In the genomic region with DNA sequence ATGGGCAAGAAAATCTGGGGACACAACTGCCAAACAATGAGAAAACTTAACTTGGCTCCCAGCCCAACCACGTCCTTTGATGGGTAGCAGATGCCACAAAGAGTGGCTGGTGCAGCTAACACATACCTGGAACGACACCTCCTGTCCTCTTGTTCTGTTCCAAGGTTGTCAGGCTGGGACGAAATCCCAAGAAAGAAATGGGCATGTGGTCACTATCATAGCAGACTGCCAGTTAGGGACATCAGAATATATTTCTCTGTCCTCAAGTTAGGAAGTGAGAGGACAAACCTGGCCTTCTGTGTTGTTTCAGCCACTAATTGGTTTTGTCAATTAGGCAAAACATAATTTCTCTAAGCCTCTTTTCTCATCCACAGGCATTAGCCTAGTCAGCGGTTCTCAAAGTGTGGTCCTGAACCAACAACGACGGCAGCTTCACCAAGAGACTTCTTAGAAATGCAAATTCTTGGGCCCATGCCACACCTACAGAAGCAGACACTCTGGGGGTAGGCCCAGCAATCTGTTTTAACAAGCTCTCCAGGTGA, we compare ENCODE assay signal across 8 cellular contexts.
DNase-seq lines count a peak whose midpoint lies in the region; ATAC-seq lines count a peak whose summit lies in the region.

No MANE protein-coding gene starts in this region.

- H3K4me3 ChIP-seq in BLaER1 (peak overlapping the region; percentile 68), mesenchymal stem cell (ENCODE audit: insufficient read depth in 1 of 2, low read depth in 1 of 2, low read length in 2 of 2) (no peak overlapping the region)

- H3K27ac ChIP-seq in BLaER1 (peak overlapping the region; percentile 95), mesenchymal stem cell (ENCODE audit: low read length, poor library complexity, severe bottlenecking) (peak overlapping the region; percentile 89)

- H3K4me1 ChIP-seq in BLaER1 (peaks cover 97% of the 10 kb centered on the region), mesenchymal stem cell (ENCODE audit: control insufficient read depth, insufficient read depth, low read depth, low read length) (peaks cover 39% of the 10 kb centered on the region)

- no peaks in the 10 kb centered on the region for H3K27me3 ChIP-seq in BLaER1
- H3K27me3 ChIP-seq in mesenchymal stem cell (ENCODE audit: control insufficient read depth in 1 of 2, insufficient read depth in 1 of 2, low read length in 2 of 2): no peaks in the 10 kb centered on the region

- peaks cover 45% of the 10 kb centered on the region for H3K79me1 ChIP-seq in mesenchymal stem cell (replicated peaks; ENCODE audit: low read length, poor library complexity, severe bottlenecking)

- peaks cover 0 to 12% of the 10 kb centered on the region in 2 donors for H3K36me3 Mint-ChIP-seq in activated naive CD4-positive, alpha-beta T cell treated with anti-CD3 and anti-CD28 coated beads, Interleukin-2, amount 50 U/mL, for 72 hours

- 58% methylated on average over 6 of the region's 6 CpGs for WGBS in mesenchymal stem cell

- H3K23ac ChIP-seq in mesenchymal stem cell (ENCODE audit: low read length in 2 of 2): peak overlapping the region in 1 of 2 experiments; percentile 42

- no peaks in the 10 kb centered on the region for H3K9me3 Mint-ChIP-seq in activated naive CD4-positive, alpha-beta T cell treated with anti-CD3 and anti-CD28 coated beads, Interleukin-2, amount 50 U/mL, for 72 hours

- H4K20me1 ChIP-seq in BLaER1: no peaks in the 10 kb centered on the region

- peak overlapping the region; percentile 86 for H3K9ac ChIP-seq in BLaER1
- peak overlapping the region; percentile 87 for H3K9ac ChIP-seq in mesenchymal stem cell (ENCODE audit: low read length)

- H2BK12ac ChIP-seq in mesenchymal stem cell (ENCODE audit: low read length in 2 of 2): peak overlapping the region; percentile 15 to 97

- H3K4me2 ChIP-seq in BLaER1 (peak overlapping the region; percentile 97), mesenchymal stem cell (ENCODE audit: low read length, poor library complexity, severe bottlenecking) (no peak overlapping the region)

- H2AFZ ChIP-seq in mesenchymal stem cell (ENCODE audit: low read depth, low read length): no peak overlapping the region

- H3K18ac ChIP-seq in mesenchymal stem cell (ENCODE audit: low read depth in 1 of 2, low read length in 2 of 2): peak overlapping the region; percentile 72 to 86

- no peak for DNase-seq in activated naive CD4-positive, alpha-beta T cell treated with anti-CD3 and anti-CD28 coated beads, Interleukin-2, amount 50 U/mL, for 72 hours (ENCODE audit: low spot score in 2 of 2)
- DNase-seq in mesenchymal stem cell: no peak
- no peak for DNase-seq in NCI-H1417 treated with DMSO at 0.1 percent for 48 hours (lab: John Stamatoyannopoulos, UW)
- DNase-seq in RKO (ENCODE audit: low spot score): no peak
- no peak for DNase-seq in NCI-H1694 treated with DMSO at 0.1 percent for 48 hours (lab: John Stamatoyannopoulos, UW)

- H3K27ac Mint-ChIP-seq in activated naive CD4-positive, alpha-beta T cell treated with anti-CD3 and anti-CD28 coated beads, Interleukin-2, amount 50 U/mL, for 72 hours: peak overlapping the region; percentile 79 to 85

- no peak overlapping the region for H4K8ac ChIP-seq in mesenchymal stem cell (ENCODE audit: low read length)

- peak overlapping the region; percentile 70 for H4K91ac ChIP-seq in mesenchymal stem cell (ENCODE audit: low read length)

- H2BK15ac ChIP-seq in mesenchymal stem cell (ENCODE audit: low read depth, poor library complexity, severe bottlenecking): no peak overlapping the region

- H3K9me3 ChIP-seq in BLaER1: peaks cover 8% of the 10 kb centered on the region
- H3K9me3 ChIP-seq in mesenchymal stem cell (ENCODE audit: control insufficient read depth, low read length): no peaks in the 10 kb centered on the region

- peak; percentile 33 for ATAC-seq in HG03095 (IDR thresholded peaks at IDR 0.05; ENCODE audit: unreplicated experiment)
- ATAC-seq in activated naive CD4-positive, alpha-beta T cell treated with anti-CD3 and anti-CD28 coated beads, Interleukin-2, amount 50 U/mL, for 72 hours: no peak
- ATAC-seq in HG02884 (IDR thresholded peaks at IDR 0.05; ENCODE audit: unreplicated experiment): no peak

- H3K36me3 ChIP-seq in BLaER1: peaks cover 10% of the 10 kb centered on the region
- H3K36me3 ChIP-seq in mesenchymal stem cell (ENCODE audit: control insufficient read depth in 1 of 2, insufficient read depth in 2 of 2, low read depth in 1 of 2, low read length in 2 of 2): no peaks in the 10 kb centered on the region

- H2AK5ac ChIP-seq in mesenchymal stem cell (ENCODE audit: low read length, severe bottlenecking): peak overlapping the region; percentile 78

- H3K4ac ChIP-seq in mesenchymal stem cell (ENCODE audit: low read depth in 1 of 2, low read length in 2 of 2): peak overlapping the region; percentile 27 to 74

- peak overlapping the region; percentile 76 for H2BK5ac ChIP-seq in mesenchymal stem cell (ENCODE audit: low read depth, low read length, poor library complexity, severe bottlenecking)

- H2BK120ac ChIP-seq in mesenchymal stem cell (ENCODE audit: low read depth, low read length): peak overlapping the region; percentile 66

- peak overlapping the region in 1 of 2 experiments; percentile 79 for H3K14ac ChIP-seq in mesenchymal stem cell (ENCODE audit: low read length in 2 of 2)
